In genomic region chr17:49049265-49049664, GRCh38 we compare ENCODE assay signal across 22 cellular contexts. TPM values are rescaled to one million over a fixed set of nuclear protein-coding genes. Genes with fewer than 3 reads are reported as not detected.
"Had no signal": no experiment of that assay in that cellular context is flagged by ENCODE, and none has a peak within 500 bp of the region (broad histone marks: within the 10 kb centered on the region; RNA-seq: fewer than 3 reads in every experiment).

No MANE protein-coding gene starts in this region.

- H3K9me3 Mint-ChIP-seq: mesothelial cell of epicardium; naive thymus-derived CD8-positive, alpha-beta T cell; stimulated activated memory B cell treated with anti-CD40 and anti-IgM and Interleukin-4, amounts not matched to agents 10 μg/mL and 1 μg/mL and 100 μg/mL, for 72 hours had no signal

- H3K27ac ChIP-seq: coronary artery, parathyroid adenoma, prostate gland, right atrium auricular region, skin epidermis, spleen, thoracic aorta, tibial nerve, upper lobe of left lung, uterus had no signal

- H3K36me3 ChIP-seq: prostate gland, right atrium auricular region, spleen, thoracic aorta, tibial nerve, upper lobe of left lung, uterus had no signal

- DNase-seq: dermis blood vessel endothelial cell; effector memory CD4-positive, alpha-beta T cell; kidney; mesenchymal stem cell; naive thymus-derived CD8-positive, alpha-beta T cell; spleen; stimulated activated CD4-positive, alpha-beta T cell treated with anti-CD3 and anti-CD28 coated beads, Interleukin-4, amount 100 ng/mL, for 4 hours; stimulated activated naive CD8-positive, alpha-beta T cell treated with anti-CD3 and anti-CD28 coated beads, Interleukin-15, Interleukin-2, amounts not matched to agents 100 U/mL and 50 U/mL, for 24 hours; substantia nigra; upper lobe of left lung; uterus had no signal

- H3K27ac Mint-ChIP-seq: mesothelial cell of epicardium; naive thymus-derived CD8-positive, alpha-beta T cell; stimulated activated memory B cell treated with anti-CD40 and anti-IgM and Interleukin-4, amounts not matched to agents 10 μg/mL and 1 μg/mL and 100 μg/mL, for 72 hours had no signal

- H3K36me3 Mint-ChIP-seq: naive thymus-derived CD8-positive, alpha-beta T cell; stimulated activated memory B cell treated with anti-CD40 and anti-IgM and Interleukin-4, amounts not matched to agents 10 μg/mL and 1 μg/mL and 100 μg/mL, for 72 hours had no signal

- H2AFZ ChIP-seq: parathyroid adenoma had no signal

- H3K4me3 ChIP-seq: coronary artery, prostate gland, right atrium auricular region, skin epidermis, spleen, thoracic aorta, tibial nerve, upper lobe of left lung, uterus had no signal

- H3K79me2 ChIP-seq: parathyroid adenoma had no signal

- H3K27me3 ChIP-seq: right atrium auricular region, upper lobe of left lung, uterus had no signal

- H3K9me3 ChIP-seq: prostate gland, right atrium auricular region, spleen, thoracic aorta, tibial nerve, upper lobe of left lung, uterus had no signal

- ATAC-seq: left lobe of liver; naive thymus-derived CD8-positive, alpha-beta T cell; stimulated activated memory B cell treated with anti-CD40 and anti-IgM and Interleukin-4, amounts not matched to agents 10 μg/mL and 1 μg/mL and 100 μg/mL, for 72 hours; stimulated activated naive CD8-positive, alpha-beta T cell treated with anti-CD3 and anti-CD28 coated beads, Interleukin-15, Interleukin-2, amounts not matched to agents 100 U/mL and 50 U/mL, for 24 hours had no signal

- H3K4me1 Mint-ChIP-seq: mesothelial cell of epicardium; naive thymus-derived CD8-positive, alpha-beta T cell had no signal

- H3K9ac ChIP-seq: parathyroid adenoma had no signal

- H3K4me3 Mint-ChIP-seq: mesothelial cell of epicardium; naive thymus-derived CD8-positive, alpha-beta T cell; stimulated activated memory B cell treated with anti-CD40 and anti-IgM and Interleukin-4, amounts not matched to agents 10 μg/mL and 1 μg/mL and 100 μg/mL, for 72 hours had no signal

- H3K4me1 ChIP-seq: parathyroid adenoma, prostate gland, right atrium auricular region, spleen, tibial nerve, upper lobe of left lung, uterus had no signal

RNA-seq across cellular contexts. Expression of gene IGF2BP1, which starts 52.1 kb away (rescaled TPM):
- total RNA-seq: lower leg skin; naive thymus-derived CD8-positive, alpha-beta T cell; right atrium auricular region; spleen; tibial nerve had no signal
